ENCODE assay signal across 15 cellular contexts in genomic region chr11:6333112-6333511, GRCh38. TPM values are rescaled to one million over a fixed set of nuclear protein-coding genes. Genes with fewer than 3 reads are reported as not detected.
DNase-seq lines count a peak whose midpoint lies in the region; ATAC-seq lines count a peak whose summit lies in the region.
"Had no signal": no experiment of that assay in that cellular context is flagged by ENCODE, and none has a peak within 500 bp of the region (broad histone marks: within the 10 kb centered on the region; RNA-seq: fewer than 3 reads in every experiment).

No MANE protein-coding gene starts in this region.

- no peak for ATAC-seq in GM21529 (IDR thresholded peaks at IDR 0.05; ENCODE audit: unreplicated experiment)
- ATAC-seq in HG03565 (IDR thresholded peaks at IDR 0.05; ENCODE audit: unreplicated experiment): no peak
- ATAC-seq in HG03135 (IDR thresholded peaks at IDR 0.05; ENCODE audit: unreplicated experiment): no peak

- DNase-seq in DMS53 treated with DMSO at 0.1 percent for 48 hours (lab: John Stamatoyannopoulos, UW; ENCODE audit: unreplicated experiment) (peak; percentile 16), NCI-H1105 treated with DMSO at 0.1 percent for 48 hours (lab: John Stamatoyannopoulos, UW) (peak; percentile 82), RPMI7951 (ENCODE audit: low read depth) (peak; percentile 63), fibroblast of peridontal ligament (ENCODE audit: extremely low read depth) (peak; percentile 93), GF-D8 (lab: John Stamatoyannopoulos, UW) (no peak)
- DNase-seq: activated CD4-positive, CD25-positive, alpha-beta regulatory T cell treated with anti-CD3 and anti-CD28 coated beads, Interleukin-2, amount 50 U/mL, for 72 hours; glutamatergic neuron; left ventricle myocardium inferior; NCI-H446 treated with DMSO at 0.1 percent for 48 hours; psoas muscle; stimulated activated CD4-positive, alpha-beta T cell treated with anti-CD3 and anti-CD28 coated beads, Interleukin-4, amount 100 ng/mL, for 4 hours; T-helper 9 cell had no signal

RNA-seq across cellular contexts. Expression of gene CAVIN3, which starts 12.8 kb away (rescaled TPM):
- total RNA-seq in RPMI7951 (2014; rRNA removed; shearing (Covaris generic)): 200 and 367 TPM in 2 replicates

RNA-seq across cellular contexts. Expression of gene SMPD1, which starts 57.2 kb away (rescaled TPM):
- total RNA-seq in RPMI7951 (2014; rRNA removed; shearing (Covaris generic)): 40.0 and 45.3 TPM in 2 replicates
